Comparison of ENCODE assay signal across 22 cellular contexts in the genomic region with DNA sequence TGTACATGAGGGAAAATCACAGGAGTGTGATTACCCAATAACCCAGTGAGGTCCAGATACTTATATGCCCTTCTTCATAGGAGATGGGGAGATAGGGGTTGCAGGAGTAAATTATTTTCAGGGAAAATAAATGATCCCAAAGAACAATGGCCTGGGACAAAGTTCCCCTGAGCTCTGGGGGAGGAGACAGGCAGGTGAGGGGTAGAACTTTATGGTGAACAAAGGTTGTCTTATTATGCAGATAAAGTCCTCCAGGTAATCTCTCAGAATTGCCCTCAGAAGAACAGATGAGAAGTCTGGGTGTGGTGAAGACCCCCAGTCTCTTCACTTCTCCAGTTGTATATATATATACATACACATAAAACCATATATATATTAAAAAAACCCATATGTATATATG. TPM values are rescaled to one million over a fixed set of nuclear protein-coding genes. Genes with fewer than 3 reads are reported as not detected.
DNase-seq lines count a peak whose midpoint lies in the region; ATAC-seq, FAIRE-seq and TF ChIP-seq lines count a peak whose summit lies in the region.
"Had no signal": no experiment of that assay in that cellular context is flagged by ENCODE, and none has a peak within 500 bp of the region (broad histone marks: within the 10 kb centered on the region; RNA-seq: fewer than 3 reads in every experiment).

No MANE protein-coding gene starts in this region.

- no peak overlapping the region for H3K27ac ChIP-seq in GM23338 (ENCODE audit: low read depth)
- H3K27ac ChIP-seq in small intestine (ENCODE audit: low read depth in 1 of 2, low read length in 1 of 2) = no peak overlapping the region
- H3K27ac ChIP-seq in right lobe of liver = no peak overlapping the region
- H3K27ac ChIP-seq: 22Rv1; A549; BLaER1 treated with 17β-estradiol and CSF1 and Interleukin-3, amounts not matched to agents 10 nM and 100 nM; C4-2B had no signal

- H3K9me2 ChIP-seq in GM23338 (ENCODE audit: insufficient read depth) = no peaks in the 10 kb centered on the region

- H3F3A ChIP-seq in GM23338 (replicated peaks; ENCODE audit: low read depth) = no peaks in the 10 kb centered on the region

- H3K4me1 Mint-ChIP-seq in GM23338 = peaks cover 4% of the 10 kb centered on the region; the same call in 2 of the 3 replicates
- H3K4me1 Mint-ChIP-seq: B cell had no signal

- TF ChIP-seq CTCF in GM23338 (conservative IDR thresholded peaks at IDR 0.05; ENCODE audit: low read depth in 2 of 2) = no peak
- no peak for TF ChIP-seq CTCF in right lobe of liver (IDR thresholded peaks at IDR 0.05)

- no peaks in the 10 kb centered on the region for H4K20me1 ChIP-seq in GM23338 (replicated peaks; ENCODE audit: insufficient read depth)
- H4K20me1 ChIP-seq: BLaER1 treated with 17β-estradiol and CSF1 and Interleukin-3, amounts not matched to agents 10 nM and 100 nM had no signal

- H3K36me3 Mint-ChIP-seq in GM23338 (ENCODE audit: low read depth) = no peaks in the 10 kb centered on the region
- H3K36me3 Mint-ChIP-seq: CD8-positive, alpha-beta T cell had no signal

- no peak overlapping the region for H3K4me3 Mint-ChIP-seq in GM23338
- H3K4me3 Mint-ChIP-seq: B cell; CD4-positive, alpha-beta T cell; CD8-positive, alpha-beta T cell had no signal

- no peaks in the 10 kb centered on the region for H3K27me3 Mint-ChIP-seq in GM23338 (ENCODE audit: insufficient read depth, low read depth, poor library complexity)
- H3K27me3 Mint-ChIP-seq: CD4-positive, alpha-beta T cell had no signal

- DNase-seq in GM23338 (ENCODE audit: low spot score) (no peak), left colon (no peak), small intestine (peak; percentile 78), right lobe of liver (no peak), H4 (ENCODE audit: low spot score) (no peak)
- DNase-seq: AML-193; Caco-2; Calu3; CD4-positive, alpha-beta T cell; CD8-positive, alpha-beta T cell; DMS79 treated with DMSO at 0.1 percent for 48 hours; GF-D8 had no signal

- peak overlapping the region; percentile 20; the same call in 1 of the 2 replicates for H2AFZ ChIP-seq in GM23338

- H3K27ac Mint-ChIP-seq in GM23338 = no peak overlapping the region
- H3K27ac Mint-ChIP-seq: B cell; CD4-positive, alpha-beta T cell; CD8-positive, alpha-beta T cell had no signal

- H3K4me3 ChIP-seq in GM23338 (no peak overlapping the region), small intestine (ENCODE audit: low read depth in 1 of 2, low read length in 2 of 2) (no peak overlapping the region), right lobe of liver (no peak overlapping the region)
- H3K4me3 ChIP-seq: A549; BLaER1 treated with 17β-estradiol and CSF1 and Interleukin-3, amounts not matched to agents 10 nM and 100 nM had no signal

- H3K9me3 ChIP-seq in small intestine (ENCODE audit: control insufficient read depth, low read depth) (no peaks in the 10 kb centered on the region), right lobe of liver (no peaks in the 10 kb centered on the region)
- H3K9me3 ChIP-seq: A549, Caco-2 had no signal

- H3K36me3 ChIP-seq in GM23338 (ENCODE audit: insufficient read depth) (no peaks in the 10 kb centered on the region), small intestine (ENCODE audit: control insufficient read depth in 2 of 2, insufficient read depth in 2 of 2, low read length in 2 of 2) (no peaks in the 10 kb centered on the region), right lobe of liver (no peaks in the 10 kb centered on the region)
- H3K36me3 ChIP-seq: BLaER1 treated with 17β-estradiol and CSF1 and Interleukin-3, amounts not matched to agents 10 nM and 100 nM had no signal

- no peak overlapping the region for H3K4me2 ChIP-seq in GM23338
- H3K4me2 ChIP-seq: A549; BLaER1 treated with 17β-estradiol and CSF1 and Interleukin-3, amounts not matched to agents 10 nM and 100 nM had no signal

- intact Hi-C loops in left colon (cut with DNase I, micrococcal nuclease) = no loop called here
- intact Hi-C loops in right lobe of liver (cut with DNase I) = no loop called here

- peaks cover 9% of the 10 kb centered on the region; the same call in 2 of the 3 replicates for H3K9me3 Mint-ChIP-seq in GM23338
- H3K9me3 Mint-ChIP-seq: CD8-positive, alpha-beta T cell had no signal

- H3K27me3 ChIP-seq in GM23338 (ENCODE audit: insufficient read depth) = no peaks in the 10 kb centered on the region
- no peaks in the 10 kb centered on the region for H3K27me3 ChIP-seq in small intestine (ENCODE audit: control insufficient read depth in 2 of 2, insufficient read depth in 2 of 2, low read length in 2 of 2)
- no peaks in the 10 kb centered on the region for H3K27me3 ChIP-seq in right lobe of liver

- no peak for TF ChIP-seq POLR2A in right lobe of liver (IDR thresholded peaks at IDR 0.05)

- H3K79me2 ChIP-seq in GM23338 (replicated peaks; ENCODE audit: insufficient read depth) = no peaks in the 10 kb centered on the region

- H3K4me1 ChIP-seq in GM23338 (ENCODE audit: insufficient read depth) (0 out of 2 replicates have a peak, but pooled peaks cover 3% of the 10 kb centered on the region), small intestine (ENCODE audit: control insufficient read depth in 2 of 2, insufficient read depth in 1 of 2, low read depth in 1 of 2, low read length in 1 of 2) (peaks cover 2 to 4% of the 10 kb centered on the region in 2 donors), right lobe of liver (peaks cover 0 to 5% (median 0%) of the 10 kb centered on the region in 4 donors)
- H3K4me1 ChIP-seq: A549; BLaER1 treated with 17β-estradiol and CSF1 and Interleukin-3, amounts not matched to agents 10 nM and 100 nM had no signal

- FAIRE-seq in small intestine (lab: Jason Lieb, UNC) = no peak
- FAIRE-seq: A549, D721Med, G401.6, GM12891, GM19239 had no signal

- ATAC-seq in GM23338 (no peak), left colon (peak; percentile 72), right lobe of liver (no peak), GM21423 (IDR thresholded peaks at IDR 0.05; ENCODE audit: unreplicated experiment) (no peak)
- ATAC-seq: A549; CD8-positive, alpha-beta T cell had no signal

TF ChIP-seq in GM23338, 12 proteins besides CTCF, POLR2A, EP300 and RAD21 (continues in another document):
- TF ChIP-seq STAT1 (IDR thresholded peaks at IDR 0.05; ENCODE audit: unreplicated experiment) (no peak), REST (IDR thresholded peaks at IDR 0.05; ENCODE audit: unreplicated experiment) (no peak), CREB1 (CRISPR knock-in tag; IDR thresholded peaks at IDR 0.05; ENCODE audit: low read depth) (no peak), EZH2 (IDR thresholded peaks at IDR 0.05; ENCODE audit: low read depth, unreplicated experiment) (no peak), ZNF331 (CRISPR knock-in tag; IDR thresholded peaks at IDR 0.05; ENCODE audit: low read depth) (no peak), JUNB (IDR thresholded peaks at IDR 0.05; ENCODE audit: unreplicated experiment) (no peak), NANOG (IDR thresholded peaks at IDR 0.05; ENCODE audit: borderline replicate concordance) (no peak)
- TF ChIP-seq, protein P1, sequence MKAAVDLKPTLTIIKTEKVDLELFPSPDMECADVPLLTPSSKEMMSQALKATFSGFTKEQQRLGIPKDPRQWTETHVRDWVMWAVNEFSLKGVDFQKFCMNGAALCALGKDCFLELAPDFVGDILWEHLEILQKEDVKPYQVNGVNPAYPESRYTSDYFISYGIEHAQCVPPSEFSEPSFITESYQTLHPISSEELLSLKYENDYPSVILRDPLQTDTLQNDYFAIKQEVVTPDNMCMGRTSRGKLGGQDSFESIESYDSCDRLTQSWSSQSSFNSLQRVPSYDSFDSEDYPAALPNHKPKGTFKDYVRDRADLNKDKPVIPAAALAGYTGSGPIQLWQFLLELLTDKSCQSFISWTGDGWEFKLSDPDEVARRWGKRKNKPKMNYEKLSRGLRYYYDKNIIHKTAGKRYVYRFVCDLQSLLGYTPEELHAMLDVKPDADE (IDR thresholded peaks at IDR 0.05) = no peak

RNA-seq across cellular contexts. Expression of gene RMDN2, which starts 22.1 kb away (rescaled TPM):
- 2.7 and 3.4 TPM in 2 replicates for total RNA-seq in GM23338 (2014; rRNA removed; shearing (Covaris generic))
- polyA plus RNA-seq in GM23338 (2016; fragmentation: Nextera tagmentation; extraction: Ambion mirVana) (3.2 and 3.6 TPM in 2 replicates), small intestine (1 to 10 TPM; 5.1 to 8.9 (median 7.9) TPM)
- total RNA-seq in left colon (10 to 100 TPM; 28.1 to 32.2 TPM), right lobe of liver (10 to 100 TPM in 5 of 6 experiments, 1 to 10 TPM in 1; 8.8 to 18.5 (median 15.7) TPM)
- total RNA-seq in H4 (2014; rRNA removed; shearing (Covaris generic)) = 1.7 and 2.4 TPM in 2 replicates
